In genomic region chr6:3135668-3136297, GRCh38 we compare ENCODE assay signal across 1 cellular context.
TF ChIP-seq lines count a peak whose summit lies in the region.

No MANE protein-coding gene starts in this region.

TF ChIP-seq in HepG2, 621 proteins besides CTCF, POLR2A, EP300 and RAD21 (continued from another document and continues in another):
- TF ChIP-seq CENPX (CRISPR knock-in tag; IDR thresholded peaks at IDR 0.05) = no peak
- no peak for TF ChIP-seq CBX1 (IDR thresholded peaks at IDR 0.05; ENCODE audit: low read depth)
- no peak for TF ChIP-seq MED8 (CRISPR knock-in tag; IDR thresholded peaks at IDR 0.05; ENCODE audit: insufficient replicate concordance)
- TF ChIP-seq STAT6 (CRISPR knock-in tag; IDR thresholded peaks at IDR 0.05; ENCODE audit: borderline replicate concordance) = no peak; the same call in 1 of the 2 replicates
- TF ChIP-seq NFIB (CRISPR knock-in tag; IDR thresholded peaks at IDR 0.05; ENCODE audit: borderline replicate concordance) = no peak
- no peak for TF ChIP-seq ZNF547 (CRISPR knock-in tag; IDR thresholded peaks at IDR 0.05)
- no peak for TF ChIP-seq TCF7L2 (IDR thresholded peaks at IDR 0.05; ENCODE audit: low read depth, low read length)
- TF ChIP-seq ZNF264 (CRISPR knock-in tag; IDR thresholded peaks at IDR 0.05) = no peak
- TF ChIP-seq KAT7 (CRISPR knock-in tag; IDR thresholded peaks at IDR 0.05; ENCODE audit: borderline replicate concordance) = no peak
- TF ChIP-seq POGZ (CRISPR knock-in tag; IDR thresholded peaks at IDR 0.05) = no peak
- TF ChIP-seq NFE2 (CRISPR knock-in tag; IDR thresholded peaks at IDR 0.05) = no peak
- TF ChIP-seq HOMEZ (CRISPR knock-in tag; IDR thresholded peaks at IDR 0.05; ENCODE audit: low read depth) = peak; percentile 44; the same call in 1 of the 2 replicates
- TF ChIP-seq ZFP41 (CRISPR knock-in tag; IDR thresholded peaks at IDR 0.05; ENCODE audit: borderline replicate concordance) = no peak
- no peak; the same call in none of the 2 replicates for TF ChIP-seq HMGXB3 (CRISPR knock-in tag; IDR thresholded peaks at IDR 0.05; ENCODE audit: borderline replicate concordance)
- peak; percentile 82 for TF ChIP-seq PAXIP1 (CRISPR knock-in tag; conservative IDR thresholded peaks at IDR 0.05)
- TF ChIP-seq MED13 (CRISPR knock-in tag; IDR thresholded peaks at IDR 0.05) = no peak
- no peak for TF ChIP-seq ZNF740 (CRISPR knock-in tag; IDR thresholded peaks at IDR 0.05)
- TF ChIP-seq ZBTB3 (CRISPR knock-in tag; IDR thresholded peaks at IDR 0.05; ENCODE audit: borderline replicate concordance, low read depth) = no peak
- TF ChIP-seq SIN3B (IDR thresholded peaks at IDR 0.05; ENCODE audit: low read length) = no peak
- TF ChIP-seq ZXDC (CRISPR knock-in tag; IDR thresholded peaks at IDR 0.05) = no peak
- no peak for TF ChIP-seq CBX2 (IDR thresholded peaks at IDR 0.05; ENCODE audit: low read depth, low read length)
- no peak for TF ChIP-seq CBX2 (CRISPR knock-in tag; IDR thresholded peaks at IDR 0.05; ENCODE audit: low read depth)
- no peak for TF ChIP-seq ZZZ3 (CRISPR knock-in tag; IDR thresholded peaks at IDR 0.05; ENCODE audit: borderline replicate concordance)
- no peak for TF ChIP-seq EZH2 (conservative IDR thresholded peaks at IDR 0.05; ENCODE audit: low read depth, low read length)
- TF ChIP-seq NR2F2 (IDR thresholded peaks at IDR 0.05; ENCODE audit: borderline replicate concordance, low read depth) = no peak
- TF ChIP-seq ZNF713 (CRISPR knock-in tag; IDR thresholded peaks at IDR 0.05) = no peak
- TF ChIP-seq AGO1 (IDR thresholded peaks at IDR 0.05; ENCODE audit: low read depth, low read length, poor library complexity, severe bottlenecking) = no peak
- no peak for TF ChIP-seq CAMTA2 (CRISPR knock-in tag; IDR thresholded peaks at IDR 0.05; ENCODE audit: borderline replicate concordance)
- TF ChIP-seq SYNCRIP (IDR thresholded peaks at IDR 0.05; ENCODE audit: insufficient read depth, low read depth, low read length) = no peak
- TF ChIP-seq ZNF772 (CRISPR knock-in tag; IDR thresholded peaks at IDR 0.05) = no peak
- no peak for TF ChIP-seq ZNF44 (CRISPR knock-in tag; IDR thresholded peaks at IDR 0.05)
- no peak for TF ChIP-seq PAWR (CRISPR knock-in tag; IDR thresholded peaks at IDR 0.05; ENCODE audit: borderline replicate concordance)
- no peak for TF ChIP-seq ZNF281 (CRISPR knock-in tag; IDR thresholded peaks at IDR 0.05; ENCODE audit: borderline replicate concordance)
- TF ChIP-seq ATF4 (CRISPR knock-in tag; IDR thresholded peaks at IDR 0.05) = 0 out of 4 replicates have a peak, but pooled peaks of 1 of the 2 experiments have one; percentile 31
- no peak for TF ChIP-seq ZNF275 (CRISPR knock-in tag; IDR thresholded peaks at IDR 0.05; ENCODE audit: borderline replicate concordance)
- TF ChIP-seq GLI4 (CRISPR knock-in tag; IDR thresholded peaks at IDR 0.05; ENCODE audit: borderline replicate concordance) = no peak
- 0 out of 2 replicates have a peak, but pooled peaks have one; percentile 34 for TF ChIP-seq KLF6 (CRISPR knock-in tag; IDR thresholded peaks at IDR 0.05)
- TF ChIP-seq ZNF17 (CRISPR knock-in tag; IDR thresholded peaks at IDR 0.05) = no peak
- peak; percentile 49; the same call in 1 of the 2 replicates for TF ChIP-seq POLR2AphosphoS5 (IDR thresholded peaks at IDR 0.05; ENCODE audit: low read depth, low read length)
- TF ChIP-seq ZNF225 (CRISPR knock-in tag; IDR thresholded peaks at IDR 0.05) = no peak
- TF ChIP-seq ZC3H4 (CRISPR knock-in tag; IDR thresholded peaks at IDR 0.05; ENCODE audit: borderline replicate concordance) = no peak; the same call in 1 of the 2 replicates
